8 cellular contexts compared by ENCODE assay signal in the genomic region with DNA sequence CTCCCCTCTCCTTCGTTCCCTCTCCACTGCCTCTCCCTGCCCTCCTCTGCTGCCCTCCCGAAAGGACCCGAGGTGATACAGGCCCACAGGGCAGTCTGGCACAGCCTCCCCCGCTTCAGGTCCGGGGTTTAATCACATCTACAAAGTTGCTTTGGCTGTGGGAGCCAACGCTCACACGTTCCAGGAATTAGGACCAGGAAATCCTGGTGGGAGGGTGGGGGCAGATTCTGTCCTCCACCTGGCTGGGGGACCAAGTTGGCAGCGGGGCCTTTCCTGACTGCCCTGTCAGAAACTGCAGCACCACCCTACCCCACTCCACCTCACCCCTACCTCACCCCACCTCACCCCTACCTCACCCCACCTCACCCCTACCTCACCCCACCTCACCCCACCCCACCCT.
DNase-seq lines count a peak whose midpoint lies in the region; ATAC-seq and TF ChIP-seq lines count a peak whose summit lies in the region.

No MANE protein-coding gene starts in this region.

- peak overlapping the region; percentile 21 for H3K27ac ChIP-seq in rectal smooth muscle tissue (ENCODE audit: low read depth, low read length)

- intact Hi-C loops in left ventricle myocardium superior (cut with micrococcal nuclease) = no loop called here

- H3K4me1 ChIP-seq in rectal smooth muscle tissue (ENCODE audit: control insufficient read depth, insufficient read depth, low read length) = no peaks in the 10 kb centered on the region

- H3K9me3 Mint-ChIP-seq in activated CD4-positive, alpha-beta memory T cell treated with anti-CD3 and anti-CD28 coated beads, Interleukin-2, amount 10 ng/mL, durations not matched to agents 7 days and 5 days = no peaks in the 10 kb centered on the region

- DNase-seq in GM12864 (ENCODE audit: low read depth) (no peak), left ventricle myocardium superior (no peak), HK-2 (ENCODE audit: unreplicated experiment) (no peak)
- DNase-seq in activated CD4-positive, alpha-beta memory T cell treated with anti-CD3 and anti-CD28 coated beads, Interleukin-2, amount 10 ng/mL, durations not matched to agents 7 days and 5 days = no peak

- ATAC-seq in left ventricle myocardium superior (peak; percentile 41), HG03175 (IDR thresholded peaks at IDR 0.05; ENCODE audit: unreplicated experiment) (no peak), HG03135 (IDR thresholded peaks at IDR 0.05; ENCODE audit: unreplicated experiment) (no peak), HG03095 (IDR thresholded peaks at IDR 0.05; ENCODE audit: unreplicated experiment) (no peak)

- H3K36me3 Mint-ChIP-seq in activated CD4-positive, alpha-beta memory T cell treated with anti-CD3 and anti-CD28 coated beads, Interleukin-2, amount 10 ng/mL, durations not matched to agents 7 days and 5 days (ENCODE audit: low read depth) = no peaks in the 10 kb centered on the region

- H3K4me3 ChIP-seq in GM12864 (ENCODE audit: low read depth, low read length) = 0 out of 2 replicates have a peak overlapping the region, but pooled peaks have one; percentile 7
- H3K4me3 ChIP-seq in rectal smooth muscle tissue (ENCODE audit: low read length) = peak overlapping the region; percentile 33

- H3K27me3 ChIP-seq in rectal smooth muscle tissue (ENCODE audit: control insufficient read depth, insufficient read depth, low read length) = no peaks in the 10 kb centered on the region

- POLR2A ChIA-PET in activated CD4-positive, alpha-beta memory T cell treated with anti-CD3 and anti-CD28 coated beads, Interleukin-2, amount 10 ng/mL, durations not matched to agents 7 days and 5 days (lab: Charles Lee) = interaction anchor here (0.7 to 1.7 kb wide), 6 partner anchors 37 to 381 kb away, joined by 3 to 12 read pairs (median 4); a partner anchor contains a TSS

- H3K27ac Mint-ChIP-seq in activated CD4-positive, alpha-beta memory T cell treated with anti-CD3 and anti-CD28 coated beads, Interleukin-2, amount 10 ng/mL, durations not matched to agents 7 days and 5 days = peak overlapping the region; percentile 96

- H3K36me3 ChIP-seq in rectal smooth muscle tissue (ENCODE audit: control insufficient read depth, insufficient read depth, low read length) = no peaks in the 10 kb centered on the region

- peak overlapping the region; percentile 69 for H3K4me3 Mint-ChIP-seq in activated CD4-positive, alpha-beta memory T cell treated with anti-CD3 and anti-CD28 coated beads, Interleukin-2, amount 10 ng/mL, durations not matched to agents 7 days and 5 days

- no peak overlapping the region for H3K9ac ChIP-seq in rectal smooth muscle tissue (ENCODE audit: low read length)

- H3K27me3 Mint-ChIP-seq in activated CD4-positive, alpha-beta memory T cell treated with anti-CD3 and anti-CD28 coated beads, Interleukin-2, amount 10 ng/mL, durations not matched to agents 7 days and 5 days = peaks cover 32% of the 10 kb centered on the region

- no peak for TF ChIP-seq CTCF in GM12864 (IDR thresholded peaks at IDR 0.05; ENCODE audit: low read depth, low read length, missing control alignments)

- CTCF ChIA-PET in activated CD4-positive, alpha-beta memory T cell treated with anti-CD3 and anti-CD28 coated beads, Interleukin-2, amount 10 ng/mL, durations not matched to agents 7 days and 5 days (lab: Charles Lee) = interaction anchor here (1.4 kb wide), 1 partner anchor 191 kb away, joined by 8 read pairs; no protein-coding TSS in a partner anchor

- peaks cover 47% of the 10 kb centered on the region for H3K4me1 Mint-ChIP-seq in activated CD4-positive, alpha-beta memory T cell treated with anti-CD3 and anti-CD28 coated beads, Interleukin-2, amount 10 ng/mL, durations not matched to agents 7 days and 5 days
